12 cellular contexts compared by ENCODE assay signal in genomic region chr1:147177611-147178370, GRCh38. TPM values are rescaled to one million over a fixed set of nuclear protein-coding genes. Genes with fewer than 3 reads are reported as not detected.
DNase-seq lines count a peak whose midpoint lies in the region; ATAC-seq, FAIRE-seq and TF ChIP-seq lines count a peak whose summit lies in the region.
"Had no signal": no experiment of that assay in that cellular context is flagged by ENCODE, and none has a peak within 500 bp of the region (broad histone marks: within the 10 kb centered on the region; RNA-seq: fewer than 3 reads in every experiment).

No MANE protein-coding gene starts in this region.

- H3K79me2 ChIP-seq in endothelial cell of umbilical vein (ENCODE audit: control insufficient read depth, insufficient read depth, low read length): peaks cover 3% of the 10 kb centered on the region

- TF ChIP-seq CTCF in endothelial cell of umbilical vein (IDR thresholded peaks at IDR 0.05; ENCODE audit: extremely low read depth in 1 of 2, insufficient read depth in 1 of 2, low read depth in 1 of 2, low read length in 2 of 2): no peak
- no peak for TF ChIP-seq CTCF in lower lobe of right lung (IDR thresholded peaks at IDR 0.05)
- TF ChIP-seq CTCF in uterus (IDR thresholded peaks at IDR 0.05): no peak

- CTCF ChIA-PET in activated naive CD4-positive, alpha-beta T cell treated with anti-CD3 and anti-CD28 coated beads for 36 hours (lab: Charles Lee): interaction anchor here (2.0 kb wide), 1 partner anchor 65 kb away, joined by 5 read pairs; no protein-coding TSS in a partner anchor
- CTCF ChIA-PET in endothelial cell of umbilical vein (lab: Charles Lee): no interaction called here

- no peak overlapping the region for H3K27ac Mint-ChIP-seq in activated naive CD4-positive, alpha-beta T cell treated with anti-CD3 and anti-CD28 coated beads for 36 hours
- H3K27ac Mint-ChIP-seq: progenitor cell of endocrine pancreas had no signal

- intact Hi-C loops in activated naive CD4-positive, alpha-beta T cell treated with anti-CD3 and anti-CD28 coated beads for 36 hours (cut with micrococcal nuclease): no loop called here
- intact Hi-C loops in endothelial cell of umbilical vein (cut with micrococcal nuclease): no loop called here
- intact Hi-C loops in lower lobe of right lung (cut with DNase I): loop anchor here (10.0 kb wide), 1 partner anchor 67 kb away; the partner anchor contains the start of gene CHD1L
- intact Hi-C loops in uterus (cut with DNase I; ENCODE audit: low total_unique reads): no loop called here

- H3K36me3 ChIP-seq in endothelial cell of umbilical vein (ENCODE audit: control insufficient read depth in 2 of 2, extremely low read depth in 1 of 2, insufficient read depth in 2 of 2, low read length in 2 of 2) (no peaks in the 10 kb centered on the region), lower lobe of right lung (no peaks in the 10 kb centered on the region), uterus (no peaks in the 10 kb centered on the region)

- no peak for ATAC-seq in lower lobe of right lung
- no peak for ATAC-seq in HG02852 (IDR thresholded peaks at IDR 0.05; ENCODE audit: unreplicated experiment)

- no peak overlapping the region for H3K27ac ChIP-seq in endothelial cell of umbilical vein (ENCODE audit: insufficient read depth, low read depth, low read length)
- H3K27ac ChIP-seq in lower lobe of right lung: peak overlapping the region; percentile 26
- peak overlapping the region; percentile 4 to 18 for H3K27ac ChIP-seq in uterus
- H3K27ac ChIP-seq: BLaER1 treated with 17β-estradiol and CSF1 and Interleukin-3, amounts not matched to agents 10 nM and 100 nM had no signal

- H3K9ac ChIP-seq in endothelial cell of umbilical vein (replicated peaks; ENCODE audit: extremely low read depth, insufficient read depth, low read length): no peak overlapping the region
- H3K9ac ChIP-seq: BLaER1 treated with 17β-estradiol and CSF1 and Interleukin-3, amounts not matched to agents 10 nM and 100 nM had no signal

- H2AFZ ChIP-seq in endothelial cell of umbilical vein (ENCODE audit: low read depth, low read length): peak overlapping the region; percentile 52

- peaks cover 5% of the 10 kb centered on the region for H3K27me3 Mint-ChIP-seq in activated naive CD4-positive, alpha-beta T cell treated with anti-CD3 and anti-CD28 coated beads for 36 hours (ENCODE audit: low read depth)
- H3K27me3 Mint-ChIP-seq: progenitor cell of endocrine pancreas had no signal

- H3K9me1 ChIP-seq in endothelial cell of umbilical vein (replicated peaks; ENCODE audit: control insufficient read depth, extremely low read depth, insufficient read depth, low read length): no peaks in the 10 kb centered on the region

- peak; percentile 42 for FAIRE-seq in endothelial cell of umbilical vein (lab: Jason Lieb, UNC)
- FAIRE-seq: islet of Langerhans had no signal

- dilution Hi-C loops in endothelial cell of umbilical vein (cut with MboI; ENCODE audit: extremely low pct_ligation_motif_present, low sequenced_read_pairs): no loop called here

- TF ChIP-seq POLR2A in endothelial cell of umbilical vein (IDR thresholded peaks at IDR 0.05; ENCODE audit: low read depth, low read length) (no peak), uterus (IDR thresholded peaks at IDR 0.05) (no peak)

- BruUV-seq in endothelial cell of umbilical vein (replicated peaks; lab: Mats Ljungman, UMichigan): no TSS peak

- peaks cover 5% of the 10 kb centered on the region for H3K9me3 Mint-ChIP-seq in activated naive CD4-positive, alpha-beta T cell treated with anti-CD3 and anti-CD28 coated beads for 36 hours

- peaks cover 6% of the 10 kb centered on the region for H3K36me3 Mint-ChIP-seq in activated naive CD4-positive, alpha-beta T cell treated with anti-CD3 and anti-CD28 coated beads for 36 hours (ENCODE audit: low read depth)

- H3K4me3 Mint-ChIP-seq in activated naive CD4-positive, alpha-beta T cell treated with anti-CD3 and anti-CD28 coated beads for 36 hours: peak overlapping the region; percentile 11

- H4K20me1 ChIP-seq in endothelial cell of umbilical vein (replicated peaks; ENCODE audit: control insufficient read depth, extremely low read depth, insufficient read depth, low read length): no peaks in the 10 kb centered on the region
- H4K20me1 ChIP-seq: BLaER1 treated with 17β-estradiol and CSF1 and Interleukin-3, amounts not matched to agents 10 nM and 100 nM had no signal

- POLR2A ChIA-PET in endothelial cell of umbilical vein (lab: Charles Lee): no interaction called here

- no peaks in the 10 kb centered on the region for H3K27me3 ChIP-seq in endothelial cell of umbilical vein (ENCODE audit: control insufficient read depth in 2 of 2, insufficient read depth in 2 of 2, low read length in 2 of 2)
- H3K27me3 ChIP-seq in lower lobe of right lung (ENCODE audit: low read depth): no peaks in the 10 kb centered on the region
- no peaks in the 10 kb centered on the region for H3K27me3 ChIP-seq in uterus
- H3K27me3 ChIP-seq: BLaER1 treated with 17β-estradiol and CSF1 and Interleukin-3, amounts not matched to agents 10 nM and 100 nM had no signal

- H3K4me1 ChIP-seq in endothelial cell of umbilical vein (ENCODE audit: control insufficient read depth, extremely low read depth, insufficient read depth, low read length) (peaks cover 5% of the 10 kb centered on the region), lower lobe of right lung (peaks cover 13% of the 10 kb centered on the region), uterus (peaks cover 0 to 5% of the 10 kb centered on the region in 2 donors)

- H3K9me3 ChIP-seq in endothelial cell of umbilical vein (replicated peaks; ENCODE audit: control insufficient read depth, insufficient read depth, low read length) (no peaks in the 10 kb centered on the region), lower lobe of right lung (no peaks in the 10 kb centered on the region), uterus (no peaks in the 10 kb centered on the region)

- H3K4me2 ChIP-seq in endothelial cell of umbilical vein (ENCODE audit: insufficient read depth, low read length): peak overlapping the region; percentile 2
- H3K4me2 ChIP-seq: BLaER1 treated with 17β-estradiol and CSF1 and Interleukin-3, amounts not matched to agents 10 nM and 100 nM had no signal

- no peak for DNase-seq in activated naive CD4-positive, alpha-beta T cell treated with anti-CD3 and anti-CD28 coated beads for 36 hours
- DNase-seq in activated naive CD4-positive, alpha-beta T cell treated with Interleukin-2 at 50 U/mL for 16 hours: no peak
- DNase-seq in endothelial cell of umbilical vein (ENCODE audit: low read depth, low spot score) (no peak), lower lobe of right lung (no peak), uterus (peak in 1 of 2 donors; percentile 19), NAMALWA (ENCODE audit: low spot score) (no peak), superior temporal gyrus (ENCODE audit: extremely low spot score) (no peak)
- DNase-seq: cortex of kidney had no signal

- H3K4me3 ChIP-seq in endothelial cell of umbilical vein (replicated peaks in 1 of 3; ENCODE audit: insufficient read depth in 1 of 3, low read depth in 1 of 3, low read length in 3 of 3) (no peak overlapping the region), lower lobe of right lung (peak overlapping the region; percentile 10), uterus (peak overlapping the region in 1 of 2 donors; percentile 0)
- H3K4me3 ChIP-seq: BLaER1 treated with 17β-estradiol and CSF1 and Interleukin-3, amounts not matched to agents 10 nM and 100 nM had no signal

- peaks cover 11% of the 10 kb centered on the region for H3K4me1 Mint-ChIP-seq in activated naive CD4-positive, alpha-beta T cell treated with anti-CD3 and anti-CD28 coated beads for 36 hours (ENCODE audit: low read depth)

TF ChIP-seq in endothelial cell of umbilical vein, 7 proteins besides CTCF, POLR2A, EP300 and RAD21:
- TF ChIP-seq GATA2 (IDR thresholded peaks at IDR 0.05; ENCODE audit: insufficient read depth, insufficient read length, low read depth, low read length): no peak
- no peak for TF ChIP-seq MYC (IDR thresholded peaks at IDR 0.05; ENCODE audit: low read depth, low read length)
- TF ChIP-seq POLR2AphosphoS5 (IDR thresholded peaks at IDR 0.05; ENCODE audit: insufficient read depth, low read depth, low read length): no peak
- no peak for TF ChIP-seq EZH2 (IDR thresholded peaks at IDR 0.05; ENCODE audit: borderline replicate concordance, low read depth, low read length, severe bottlenecking)
- TF ChIP-seq JUN (IDR thresholded peaks at IDR 0.05; ENCODE audit: borderline replicate concordance, insufficient read depth, insufficient read length, low read depth): no peak
- TF ChIP-seq, protein P1, sequence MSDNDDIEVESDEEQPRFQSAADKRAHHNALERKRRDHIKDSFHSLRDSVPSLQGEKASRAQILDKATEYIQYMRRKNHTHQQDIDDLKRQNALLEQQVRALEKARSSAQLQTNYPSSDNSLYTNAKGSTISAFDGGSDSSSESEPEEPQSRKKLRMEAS (IDR thresholded peaks at IDR 0.05; ENCODE audit: insufficient read depth, insufficient read length): no peak
- no peak for TF ChIP-seq FOS (IDR thresholded peaks at IDR 0.05; ENCODE audit: borderline replicate concordance, insufficient read depth, low read length)

RNA-seq across cellular contexts. Expression of gene PRKAB2, which starts 5.5 kb away (rescaled TPM):
- total RNA-seq in activated naive CD4-positive, alpha-beta T cell treated with anti-CD3 and anti-CD28 coated beads for 36 hours: 1 to 10 TPM; 3.4 to 4.4 TPM
- 6.2 and 8.1 TPM in 2 replicates for total RNA-seq in endothelial cell of umbilical vein
- polyA plus RNA-seq in endothelial cell of umbilical vein: 7.4 and 7.7 TPM in 2 replicates
- polyA plus RNA-seq in endothelial cell of umbilical vein (2011; cell fraction: cytosol; rRNA removed): 4.7 and 5.4 TPM in 2 replicates
- 23.9 and 29.8 TPM in 2 replicates for polyA plus RNA-seq in endothelial cell of umbilical vein (2011; cell fraction: nucleus; rRNA removed)
- polyA plus RNA-seq in endothelial cell of umbilical vein (2012): 7.2 and 7.7 TPM in 2 replicates
- polyA minus RNA-seq in endothelial cell of umbilical vein: 9.4 and 11.0 TPM in 2 replicates
- 4.7 TPM for polyA minus RNA-seq in endothelial cell of umbilical vein (2011; cell fraction: cytosol; rRNA and poly(A)+ RNA removed)
- polyA minus RNA-seq in endothelial cell of umbilical vein (2011; cell fraction: nucleus; rRNA and poly(A)+ RNA removed): 11.7 and 14.4 TPM in 2 replicates
- 11.3 TPM for total RNA-seq in lower lobe of right lung
- 10 to 100 TPM; 10.9 to 22.5 (median 15.2) TPM for total RNA-seq in uterus

RNA-seq across cellular contexts. Expression of gene FMO5, which starts 47.3 kb away (rescaled TPM):
- total RNA-seq in activated naive CD4-positive, alpha-beta T cell treated with anti-CD3 and anti-CD28 coated beads for 36 hours: under 1 TPM in 1 of 2 experiments, not detected in 1; 0.14 TPM
- total RNA-seq in endothelial cell of umbilical vein (0.60 and 1.3 TPM in 2 replicates), lower lobe of right lung (106 TPM), uterus (1 to 10 TPM; 2.1 to 3.9 (median 3.8) TPM)
- 0.43 and 0.48 TPM in 2 replicates for polyA plus RNA-seq in endothelial cell of umbilical vein
- polyA plus RNA-seq in endothelial cell of umbilical vein (2011; cell fraction: cytosol; rRNA removed): 0.18 and 0.23 TPM in 2 replicates
- 2.0 and 2.5 TPM in 2 replicates for polyA plus RNA-seq in endothelial cell of umbilical vein (2011; cell fraction: nucleus; rRNA removed)
- 0.41 and 0.59 TPM in 2 replicates for polyA plus RNA-seq in endothelial cell of umbilical vein (2012)
- 0.73 and 1.0 TPM in 2 replicates for polyA minus RNA-seq in endothelial cell of umbilical vein
- not detected for polyA minus RNA-seq in endothelial cell of umbilical vein (2011; cell fraction: cytosol; rRNA and poly(A)+ RNA removed)
- 0.58 and 1.1 TPM in 2 replicates for polyA minus RNA-seq in endothelial cell of umbilical vein (2011; cell fraction: nucleus; rRNA and poly(A)+ RNA removed)

Comparison
In these comparisons a context has a peak if more than half of its experiments do, and no peak if none do; other contexts are left out.
1. RNA of gene FMO5, which starts 47.3 kb away (total RNA-seq): 106 TPM in lower lobe of right lung (single experiment); 2.1 to 3.9 TPM in uterus, 0.60 to 1.3 TPM in endothelial cell of umbilical vein and 0.14 TPM in activated naive CD4-positive, alpha-beta T cell treated with anti-CD3 and anti-CD28 coated beads for 36 hours; every median in the first group is over 10 times any median in the second.